In genomic region chr2:86006524-86006923, GRCh38 we compare ENCODE assay signal across 10 cellular contexts.
"Had no signal": no experiment of that assay in that cellular context is flagged by ENCODE, and none has a peak within 500 bp of the region (broad histone marks: within the 10 kb centered on the region; RNA-seq: fewer than 3 reads in every experiment).

No MANE protein-coding gene starts in this region.

- H3K4me3 ChIP-seq: GM23248, GM23338, HAP-1 had no signal

- H3K4me1 Mint-ChIP-seq: GM23338 had no signal

- DNase-seq: GM23248, GOT3, H7, HCEC 1CT, HFFc6 had no signal

- H3K36me3 ChIP-seq: HAP-1 had no signal

- H3K27ac Mint-ChIP-seq: GM23338, HFFc6 had no signal

- FAIRE-seq: H1, H54 had no signal

- H3K27ac ChIP-seq: GM23248 had no signal

- H3K4me2 ChIP-seq: GM23338 had no signal

- H2AFZ ChIP-seq: GM23248, GM23338 had no signal

- H3K4me1 ChIP-seq: HAP-1 had no signal

- ATAC-seq: GM23338, HCT116 had no signal

- H3K9ac ChIP-seq: GM23248 had no signal

- H3K4me3 Mint-ChIP-seq: GM23338, HFFc6 had no signal
